1 cellular context compared by ENCODE assay signal in the genomic region with DNA sequence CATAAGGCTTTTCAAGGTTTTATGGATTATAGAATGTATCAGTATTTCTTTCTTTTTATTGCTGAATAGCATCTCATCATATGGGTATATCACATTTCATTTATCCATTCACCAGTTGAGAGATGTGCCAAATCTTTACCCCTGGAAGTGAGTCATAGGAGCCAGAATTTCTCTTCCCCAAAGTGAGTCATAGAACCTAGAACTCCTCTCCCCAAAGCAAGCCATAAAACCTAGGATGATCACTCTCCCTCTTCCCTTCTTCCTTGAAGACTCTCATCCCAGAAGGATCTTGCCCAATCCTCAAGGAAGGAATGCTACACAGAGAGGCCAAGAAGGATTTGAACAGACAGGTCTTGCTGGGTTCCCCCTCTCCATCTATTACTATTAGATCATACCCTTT.
TF ChIP-seq lines count a peak whose summit lies in the region.

No MANE protein-coding gene starts in this region.

TF ChIP-seq in HEK293, 187 proteins besides CTCF, POLR2A, EP300 and RAD21 (continued from another document):
- TF ChIP-seq ZNF398 (tag by site-specific recombination; IDR thresholded peaks at IDR 0.05) (peak; percentile 51), ZNF184 (tag by site-specific recombination; IDR thresholded peaks at IDR 0.05) (no peak), ZNF560 (tag by site-specific recombination; IDR thresholded peaks at IDR 0.05; ENCODE audit: borderline replicate concordance) (no peak), ZNF488 (tag by site-specific recombination; IDR thresholded peaks at IDR 0.05) (no peak), ZNF530 (tag by site-specific recombination; IDR thresholded peaks at IDR 0.05; ENCODE audit: low read depth) (no peak)
